10 cellular contexts compared by ENCODE assay signal in the genomic region with DNA sequence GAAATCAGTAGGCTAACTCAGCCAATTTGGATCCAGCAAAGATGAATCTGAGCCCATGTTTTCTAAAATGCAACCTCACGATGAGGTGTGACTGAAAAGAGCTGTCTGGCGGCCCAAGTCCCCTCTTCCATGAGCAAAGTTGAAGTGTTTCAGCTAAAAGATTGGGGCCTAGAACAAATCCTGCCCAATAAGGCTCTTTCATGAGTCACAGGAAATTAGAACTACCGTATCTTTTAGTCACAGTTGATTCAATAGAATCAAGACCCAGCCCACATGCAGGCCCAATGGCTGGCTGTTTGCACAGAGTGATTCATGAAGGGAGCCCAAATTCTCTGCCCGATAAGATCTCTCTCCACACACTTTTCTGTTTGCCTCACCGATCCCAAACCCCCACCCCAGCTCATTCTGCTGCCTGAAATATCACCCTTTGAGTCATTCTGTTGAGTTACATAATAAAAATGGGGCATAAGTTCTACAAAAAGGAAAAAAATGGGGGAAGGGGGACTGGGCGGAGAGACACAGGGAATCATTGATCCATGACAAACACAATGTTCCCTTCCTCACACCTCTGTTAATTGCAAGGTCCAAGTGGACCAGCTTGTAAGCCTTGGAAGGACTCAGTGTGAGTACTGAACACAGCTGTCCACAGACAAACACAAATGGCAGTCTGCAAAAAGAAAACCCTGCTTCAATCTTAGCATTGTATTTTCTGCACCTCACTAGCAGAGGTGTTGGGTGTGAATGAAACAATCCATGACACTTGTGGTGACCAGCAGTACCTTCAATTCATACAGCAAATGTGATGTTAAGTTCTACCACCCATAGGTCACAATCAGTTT. TPM values are rescaled to one million over a fixed set of nuclear protein-coding genes. Genes with fewer than 3 reads are reported as not detected.
DNase-seq lines count a peak whose midpoint lies in the region; ATAC-seq, FAIRE-seq and TF ChIP-seq lines count a peak whose summit lies in the region.
"Had no signal": no experiment of that assay in that cellular context is flagged by ENCODE, and none has a peak within 500 bp of the region (broad histone marks: within the 10 kb centered on the region; RNA-seq: fewer than 3 reads in every experiment).

No MANE protein-coding gene starts in this region.

- H3K9me3 ChIP-seq in Loucy (ENCODE audit: insufficient read depth, low read depth, low read length) (peaks cover 5% of the 10 kb centered on the region; the same call in 1 of the 2 replicates), HepG2 (ENCODE audit: low read length) (peaks cover 15% of the 10 kb centered on the region; the same call in 1 of the 2 replicates), uterus (no peaks in the 10 kb centered on the region), OCI-LY7 (ENCODE audit: low read length) (no peaks in the 10 kb centered on the region)
- H3K9me3 ChIP-seq: psoas muscle had no signal

- no peaks in the 10 kb centered on the region for H3F3A ChIP-seq in Loucy (ENCODE audit: low read depth)

- H3K36me3 ChIP-seq in Loucy (ENCODE audit: insufficient read depth, low read length) (no peaks in the 10 kb centered on the region), HepG2 (replicated peaks in 1 of 2; ENCODE audit: control insufficient read depth in 1 of 2, insufficient read depth in 2 of 2, low read length in 2 of 2) (no peaks in the 10 kb centered on the region), uterus (no peaks in the 10 kb centered on the region), OCI-LY7 (ENCODE audit: insufficient read depth, low read length) (no peaks in the 10 kb centered on the region)

- peak; percentile 85 for ATAC-seq in HepG2
- ATAC-seq in HG03460 (IDR thresholded peaks at IDR 0.05; ENCODE audit: unreplicated experiment), result no peak
- ATAC-seq: psoas muscle had no signal

- no peaks in the 10 kb centered on the region for H3K9me2 ChIP-seq in Loucy (replicated peaks; ENCODE audit: low read depth, low read length)
- no peaks in the 10 kb centered on the region for H3K9me2 ChIP-seq in OCI-LY7 (ENCODE audit: insufficient read depth, low read length)

- peak overlapping the region; percentile 56; the same call in 1 of the 2 replicates for H2AFZ ChIP-seq in Loucy (ENCODE audit: low read length)
- H2AFZ ChIP-seq in HepG2 (ENCODE audit: low read length), result no peak overlapping the region
- H2AFZ ChIP-seq in OCI-LY7 (ENCODE audit: low read length), result no peak overlapping the region

- peaks cover 25% of the 10 kb centered on the region for H3K4me1 ChIP-seq in Loucy (ENCODE audit: insufficient read depth, low read length, poor library complexity, severe bottlenecking)
- peaks cover 77% of the 10 kb centered on the region for H3K4me1 ChIP-seq in HepG2 (ENCODE audit: insufficient read depth, low read length)
- no peaks in the 10 kb centered on the region for H3K4me1 ChIP-seq in uterus
- no peaks in the 10 kb centered on the region for H3K4me1 ChIP-seq in OCI-LY7 (ENCODE audit: insufficient read depth, low read length, poor library complexity, severe bottlenecking)
- H3K4me1 ChIP-seq: psoas muscle had no signal

- BruUV-seq in HepG2 (replicated peaks; lab: Mats Ljungman, UMichigan) (no TSS peak), OCI-LY7 (replicated peaks; lab: Mats Ljungman, UMichigan) (no TSS peak)

- H4K20me1 ChIP-seq in Loucy (ENCODE audit: insufficient read depth, low read length, poor library complexity, severe bottlenecking) (no peaks in the 10 kb centered on the region), HepG2 (ENCODE audit: insufficient read depth, low read length) (no peaks in the 10 kb centered on the region), OCI-LY7 (ENCODE audit: insufficient read depth, low read length) (no peaks in the 10 kb centered on the region)

- H3K27me3 ChIP-seq in Loucy (ENCODE audit: insufficient read depth, low read length, poor library complexity, severe bottlenecking) (no peaks in the 10 kb centered on the region), HepG2 (ENCODE audit: control insufficient read depth in 1 of 2, insufficient read depth in 2 of 2, low read length in 2 of 2) (no peaks in the 10 kb centered on the region), uterus (no peaks in the 10 kb centered on the region)

- CTCF ChIA-PET in HepG2 (lab: Yijun Ruan, JAX; ENCODE audit: low intra/inter-chr PET ratio, low total read pairs), result no interaction called here
- CTCF ChIA-PET in OCI-LY7 (lab: Charles Lee; ENCODE audit: unreplicated experiment), result no interaction called here

- POLR2A ChIA-PET in HepG2 (lab: Yijun Ruan, JAX) (interaction anchor here (0.6 to 8.2 kb wide), 14 partner anchors 8 to 1520 kb away, joined by 3 to 269 read pairs (median 16); a partner anchor contains a TSS), OCI-LY7 (lab: Charles Lee) (interaction anchor here (0.7 kb wide), 1 partner anchor 131 kb away, joined by 3 read pairs; no protein-coding TSS in a partner anchor)

- no peak overlapping the region for H3K4me3 ChIP-seq in Loucy (ENCODE audit: low read length, poor library complexity, severe bottlenecking)
- H3K4me3 ChIP-seq in astrocyte of the cerebellum (ENCODE audit: low read depth, low read length), result no peak overlapping the region
- H3K4me3 ChIP-seq in HepG2 (replicated peaks in 1 of 3; ENCODE audit: insufficient read depth in 1 of 3, low read depth in 2 of 3, low read length in 3 of 3), result peak overlapping the region; percentile 6 to 34 (median 14); a peak in 2 of 6 replicates
- H3K4me3 ChIP-seq in uterus, result no peak overlapping the region
- no peak overlapping the region for H3K4me3 ChIP-seq in OCI-LY7 (ENCODE audit: low read depth, low read length, poor library complexity, severe bottlenecking)
- H3K4me3 ChIP-seq: psoas muscle had no signal

- H3K9ac ChIP-seq in Loucy (ENCODE audit: low read depth, low read length, poor library complexity, severe bottlenecking) (no peak overlapping the region), HepG2 (ENCODE audit: insufficient read depth, low read depth, low read length) (peak overlapping the region; percentile 50)

- intact Hi-C loops in HepG2 (cut with micrococcal nuclease; ENCODE audit: unreplicated experiment) (loop anchor here (1.0 to 5.0 kb wide), 2 partner anchors 10 to 268 kb away; no protein-coding TSS in a partner anchor), uterus (cut with DNase I; ENCODE audit: low total_unique reads) (no loop called here), OCI-LY7 (cut with micrococcal nuclease; ENCODE audit: unreplicated experiment) (no loop called here)

- DNase-seq in COLO829 (ENCODE audit: low spot score) (peak; percentile 70), astrocyte of the cerebellum (ENCODE audit: low read depth) (peak; percentile 22), HepG2 (ENCODE audit: low spot score) (peak; percentile 99), uterus (no peak), OCI-LY7 (ENCODE audit: low spot score) (no peak)
- DNase-seq in NK-92 treated with Interleukin-12 subunit alpha and Interleukin-12 subunit beta, amount 100 ng/mL, for 24 hours (lab: John Stamatoyannopoulos, UW), result no peak
- DNase-seq: kidney, psoas muscle had no signal

- no peak for TF ChIP-seq CTCF in Loucy (conservative IDR thresholded peaks at IDR 0.05; ENCODE audit: low read length)
- TF ChIP-seq CTCF in astrocyte of the cerebellum (IDR thresholded peaks at IDR 0.05; ENCODE audit: low read depth, low read length, missing control alignments), result no peak
- no peak for TF ChIP-seq CTCF in HepG2 (CRISPR knock-in tag; IDR thresholded peaks at IDR 0.05)
- TF ChIP-seq CTCF in uterus (IDR thresholded peaks at IDR 0.05), result no peak
- no peak for TF ChIP-seq CTCF in OCI-LY7 (conservative IDR thresholded peaks at IDR 0.05; ENCODE audit: low read length)

- TF ChIP-seq EP300 in HepG2 (IDR thresholded peaks at IDR 0.05; ENCODE audit: low read depth in 2 of 2, low read length in 2 of 2), result peak; percentile 81 to 94; a peak in 3 of 4 replicates
- peak; percentile 92 for TF ChIP-seq EP300 in HepG2 (CRISPR knock-in tag; IDR thresholded peaks at IDR 0.05; ENCODE audit: borderline replicate concordance)

- H3K27ac ChIP-seq in HepG2 (ENCODE audit: extremely low read length, insufficient read depth, low read length) (peak overlapping the region; percentile 70), uterus (no peak overlapping the region), OCI-LY7 (ENCODE audit: low read depth, low read length, poor library complexity, severe bottlenecking) (no peak overlapping the region)
- H3K27ac ChIP-seq: psoas muscle had no signal

- peak; percentile 95 for FAIRE-seq in HepG2 (lab: Jason Lieb, UNC)
- FAIRE-seq: kidney had no signal

- no peaks in the 10 kb centered on the region for H3K79me2 ChIP-seq in Loucy (ENCODE audit: insufficient read depth, low read length)
- H3K79me2 ChIP-seq in HepG2 (ENCODE audit: insufficient read depth, low read length), result no peaks in the 10 kb centered on the region
- no peaks in the 10 kb centered on the region for H3K79me2 ChIP-seq in OCI-LY7 (ENCODE audit: insufficient read depth, low read depth, low read length)

- under 1% methylated on average over 6 of the region's 6 CpGs for WGBS in HepG2 (ENCODE audit: low lambda C conversion rate)

- TF ChIP-seq RAD21 in HepG2 (CRISPR knock-in tag; IDR thresholded peaks at IDR 0.05), result no peak

- peak in 1 of 2 experiments; percentile 51; a peak in 1 of 4 replicates for TF ChIP-seq POLR2A in HepG2 (IDR thresholded peaks at IDR 0.05; ENCODE audit: insufficient read depth in 1 of 2, low read depth in 2 of 2, low read length in 2 of 2)
- no peak for TF ChIP-seq POLR2A in uterus (IDR thresholded peaks at IDR 0.05)

- H3K4me2 ChIP-seq in Loucy (ENCODE audit: low read depth, low read length, poor library complexity, severe bottlenecking), result peak overlapping the region; percentile 3
- H3K4me2 ChIP-seq in HepG2 (ENCODE audit: low read depth, low read length), result peak overlapping the region; percentile 72
- no peak overlapping the region for H3K4me2 ChIP-seq in OCI-LY7 (ENCODE audit: low read length)

- in situ Hi-C loops in astrocyte of the cerebellum (cut with HindIII; ENCODE audit: low sequenced_read_pairs), result no loop called here
- in situ Hi-C loops in HepG2 (cut with HindIII; ENCODE audit: extremely low pct_ligation_motif_present, low pct_unique_long_range_greater_than_20kb), result no loop called here

RNA-seq across cellular contexts. Expression of a gene that starts 13.8 kb away (rescaled TPM):
- total RNA-seq in HepG2 (2016; rRNA removed; fragmentation: Illumina TruSeq; extraction: Trizol) (39.2 and 39.8 TPM in 2 replicates), uterus (under 1 TPM in 2 of 4 donors, not detected in 2; 0.18 to 0.48 TPM), OCI-LY7 (2022) (not detected in 2 replicates)
- 15.7 and 16.9 TPM in 2 replicates for total RNA-seq in HepG2 (2016; cell fraction: cytosol; rRNA removed; fragmentation: Illumina TruSeq; extraction: Trizol; ENCODE audit: low read depth)
- total RNA-seq in HepG2 (2016; cell fraction: insoluble cytoplasmic fraction; rRNA removed; fragmentation: Illumina TruSeq; extraction: Trizol), result 33.8 and 40.6 TPM in 2 replicates
- total RNA-seq in HepG2 (2016; cell fraction: membrane; rRNA removed; fragmentation: Illumina TruSeq; extraction: Trizol), result 48.5 and 52.3 TPM in 2 replicates
- total RNA-seq in HepG2 (2016; cell fraction: nucleus; rRNA removed; fragmentation: Illumina TruSeq; extraction: Trizol), result 33.3 and 37.9 TPM in 2 replicates
- 25.3 and 35.2 TPM in 2 replicates for polyA plus RNA-seq in HepG2 (2011; rRNA removed)
- polyA plus RNA-seq in HepG2 (2011; cell fraction: cytosol; rRNA removed), result 23.3 and 28.0 TPM in 2 replicates
- polyA plus RNA-seq in HepG2 (2011; cell fraction: nucleus; rRNA removed), result 24.4 and 38.2 TPM in 2 replicates
- polyA plus RNA-seq in HepG2 (2012), result 29.4 and 33.5 TPM in 2 replicates
- 14.0 and 20.5 TPM in 2 replicates for polyA plus RNA-seq in HepG2 (2016; cell fraction: cytosol; fragmentation: Illumina TruSeq; extraction: Trizol; ENCODE audit: low read depth)
- polyA plus RNA-seq in HepG2 (2016; cell fraction: insoluble cytoplasmic fraction; fragmentation: Illumina TruSeq; extraction: Trizol; ENCODE audit: low read depth), result 80.2 and 86.7 TPM in 2 replicates
- 44.4 and 57.9 TPM in 2 replicates for polyA plus RNA-seq in HepG2 (2016; cell fraction: membrane; fragmentation: Illumina TruSeq; extraction: Trizol; ENCODE audit: low read depth)
- 69.2 and 74.9 TPM in 2 replicates for polyA plus RNA-seq in HepG2 (2016; cell fraction: nucleus; fragmentation: Illumina TruSeq; extraction: Trizol; ENCODE audit: insufficient read depth, low read depth)
- 8.1 and 73.3 TPM in 2 replicates for polyA minus RNA-seq in HepG2 (2011; rRNA and poly(A)+ RNA removed; ENCODE audit: low replicate concordance)
- 46.4 and 59.0 TPM in 2 replicates for polyA minus RNA-seq in HepG2 (2011; cell fraction: cytosol; rRNA and poly(A)+ RNA removed)
- polyA minus RNA-seq in HepG2 (2011; cell fraction: nucleus; rRNA and poly(A)+ RNA removed), result 48.1 and 66.8 TPM in 2 replicates
- not detected in 2 replicates for total RNA-seq in OCI-LY7 (2014; rRNA removed; shearing (Covaris generic))
- total RNA-seq: psoas muscle had no signal

Comparison
In these comparisons a context has a peak if more than half of its experiments do, and no peak if none do; other contexts are left out.
1. DNase-seq: peak in COLO829 (single experiment), astrocyte of the cerebellum (single experiment) and HepG2 (single experiment); none in uterus (0 of 2), NK-92 treated with Interleukin-12 subunit alpha and Interleukin-12 subunit beta, amount 100 ng/mL, for 24 hours (single experiment) and OCI-LY7 (single experiment).
2. H3K4me3 ChIP-seq: peak in HepG2 (3 of 3); none in Loucy (single experiment), astrocyte of the cerebellum (single experiment), uterus (0 of 2) and OCI-LY7 (single experiment).
3. RNA of a gene that starts 13.8 kb away (total RNA-seq): 15.7 to 52.3 TPM in HepG2; 0.18 to 0.48 TPM in uterus and not detected in OCI-LY7; every median in the first group is over 10 times any median in the second.